Comparison of ENCODE assay signal across 14 cellular contexts in genomic region chr10:91415816-91416215, GRCh38.
"Had no signal": no experiment of that assay in that cellular context is flagged by ENCODE, and none has a peak within 500 bp of the region (broad histone marks: within the 10 kb centered on the region; RNA-seq: fewer than 3 reads in every experiment).

No MANE protein-coding gene starts in this region.

- H3K9me3 ChIP-seq: breast epithelium, gastrocnemius medialis, heart right ventricle, left lung, sigmoid colon had no signal

- DNase-seq: activated CD4-positive, alpha-beta T cell treated with anti-CD3 and anti-CD28 coated beads, Interleukin-2, amount 10 ng/mL, durations not matched to agents 7 days and 5 days; activated CD4-positive, CD25-positive, alpha-beta regulatory T cell; activated T-cell treated with anti-CD3 and anti-CD28 coated beads, Interleukin-2, amount 50 U/mL, for 1 hour; amygdala; gastrocnemius medialis; heart right ventricle; left lung; nephron progenitor cell; sigmoid colon; stimulated activated CD4-positive, alpha-beta T cell treated with anti-CD3 and anti-CD28 coated beads, Interleukin-2, amount 100 ng/mL, for 48 hours; stimulated activated naive CD4-positive, alpha-beta T cell treated with Interleukin-2 at 50 U/mL for 16 hours; T-helper 2 cell; trophoblast cell had no signal

- H3K36me3 ChIP-seq: breast epithelium, gastrocnemius medialis, heart right ventricle, left lung, sigmoid colon had no signal

- H3K4me3 ChIP-seq: breast epithelium, gastrocnemius medialis, heart right ventricle, left lung, sigmoid colon had no signal

- H3K27ac ChIP-seq: breast epithelium, gastrocnemius medialis, heart right ventricle, sigmoid colon had no signal

- H3K27me3 ChIP-seq: breast epithelium, gastrocnemius medialis, heart right ventricle, left lung, sigmoid colon had no signal

- ATAC-seq: gastrocnemius medialis, heart right ventricle had no signal
